8 cellular contexts compared by ENCODE assay signal in genomic region chr4:128517096-128517738, GRCh38.
DNase-seq lines count a peak whose midpoint lies in the region; ATAC-seq and TF ChIP-seq lines count a peak whose summit lies in the region.

No MANE protein-coding gene starts in this region.

- peak overlapping the region; percentile 51 for H3K4me2 ChIP-seq in KMS-11

- peaks cover 47% of the 10 kb centered on the region for H3K4me1 ChIP-seq in KMS-11 (ENCODE audit: low read depth, poor library complexity, severe bottlenecking)

- H4K20me1 ChIP-seq in KMS-11 (ENCODE audit: insufficient read depth), result no peaks in the 10 kb centered on the region

- H2AFZ ChIP-seq in KMS-11 (ENCODE audit: low read depth), result peak overlapping the region; percentile 39; the same call in 1 of the 2 replicates

- peak overlapping the region; percentile 92 for H3K27ac Mint-ChIP-seq in osteocyte (ENCODE audit: unreplicated experiment)

- TF ChIP-seq CTCF in KMS-11 (conservative IDR thresholded peaks at IDR 0.05; ENCODE audit: low read depth, low read length) (no peak), coronary artery (IDR thresholded peaks at IDR 0.05) (no peak), osteocyte (IDR thresholded peaks at IDR 0.05) (no peak), GM13977 (IDR thresholded peaks at IDR 0.05; ENCODE audit: extremely low read depth, insufficient read depth, missing control alignments) (no peak)

- no peaks in the 10 kb centered on the region for H3K79me2 ChIP-seq in KMS-11 (ENCODE audit: insufficient read depth, low read depth)

- H3K9ac ChIP-seq in KMS-11, result peak overlapping the region; percentile 6; the same call in 1 of the 2 replicates

- H3K36me3 Mint-ChIP-seq in osteocyte (ENCODE audit: unreplicated experiment), result peaks cover 4% of the 10 kb centered on the region

- no peaks in the 10 kb centered on the region for H3K36me3 ChIP-seq in KMS-11 (ENCODE audit: insufficient read depth)

- no peaks in the 10 kb centered on the region for H3K27me3 Mint-ChIP-seq in osteocyte (ENCODE audit: unreplicated experiment)

- H3K4me3 ChIP-seq in KMS-11 (IDR thresholded peaks at IDR 0.05; ENCODE audit: insufficient read depth, low read depth, low read length), result no peak overlapping the region
- H3K4me3 ChIP-seq in coronary artery, result peak overlapping the region; percentile 33

- no peaks in the 10 kb centered on the region for H3K27me3 ChIP-seq in KMS-11 (ENCODE audit: insufficient read depth, low read depth)

- DNase-seq in coronary artery (ENCODE audit: low spot score), result no peak
- no peak for DNase-seq in osteocyte (ENCODE audit: extremely low spot score, unreplicated experiment)
- DNase-seq in NCI-H2227 (lab: John Stamatoyannopoulos, UW; ENCODE audit: unreplicated experiment), result no peak
- no peak for DNase-seq in NOMO-1 treated with DMSO at 0.1 percent for 48 hours (lab: John Stamatoyannopoulos, UW; ENCODE audit: unreplicated experiment)
- DNase-seq in GM13977 (ENCODE audit: low spot score), result no peak
- DNase-seq in stimulated activated naive CD4-positive, alpha-beta T cell (lab: John Stamatoyannopoulos, UW), result no peak

- peak overlapping the region; percentile 19; the same call in 1 of the 2 replicates for H3K27ac ChIP-seq in KMS-11
- H3K27ac ChIP-seq in coronary artery, result peak overlapping the region; percentile 69 to 79

- H3K9me3 Mint-ChIP-seq in osteocyte (ENCODE audit: unreplicated experiment), result peaks cover 11% of the 10 kb centered on the region

- in situ Hi-C loops in GM13977 (cut with MboI; ENCODE audit: low pct_unique_long_range_greater_than_20kb, low sequenced_read_pairs, unreplicated experiment), result no loop called here

- peak overlapping the region; percentile 2 for H3K4me3 Mint-ChIP-seq in osteocyte (ENCODE audit: unreplicated experiment)

- peak; percentile 4 for ATAC-seq in GM18502 (IDR thresholded peaks at IDR 0.05; ENCODE audit: poor library complexity, unreplicated experiment)

- H3K4me1 Mint-ChIP-seq in osteocyte (ENCODE audit: unreplicated experiment), result peaks cover 74% of the 10 kb centered on the region
